In the genomic region with DNA sequence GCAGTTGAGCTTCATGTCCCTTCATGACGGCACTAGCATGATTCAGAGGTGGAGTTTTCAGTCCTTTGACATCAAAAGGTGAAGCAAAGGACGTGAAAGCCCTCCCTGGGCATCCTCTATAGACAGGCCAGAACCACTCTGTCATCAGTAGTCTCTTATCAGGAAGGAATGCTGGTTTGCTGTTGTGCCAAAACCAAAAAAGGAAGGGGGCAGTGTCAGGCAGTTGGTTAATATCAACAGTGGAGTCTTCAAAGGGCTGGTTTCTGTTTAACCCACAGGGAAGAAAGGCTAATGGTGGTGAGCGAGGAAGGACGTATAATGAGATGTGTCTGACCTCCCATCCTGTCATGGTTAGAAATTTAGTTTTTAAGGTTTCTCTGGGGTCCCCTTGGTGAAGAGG, we compare ENCODE assay signal across 15 cellular contexts. TPM values are rescaled to one million over a fixed set of nuclear protein-coding genes. Genes with fewer than 3 reads are reported as not detected.
A peak's percentile ranks its signal among the peaks of the same experiment; 100 is the strongest.
DNase-seq lines count a peak whose midpoint lies in the region; ATAC-seq and TF ChIP-seq lines count a peak whose summit lies in the region.
"Had no signal": no experiment of that assay in that cellular context is flagged by ENCODE, and none has a peak within 500 bp of the region (broad histone marks: within the 10 kb centered on the region; RNA-seq: fewer than 3 reads in every experiment).

No MANE protein-coding gene starts in this region.

- ATAC-seq in left cardiac atrium = peak; percentile 79 to 87
- no peak for ATAC-seq in HG03439 (IDR thresholded peaks at IDR 0.05; ENCODE audit: unreplicated experiment)
- no peak for ATAC-seq in GM21526 (IDR thresholded peaks at IDR 0.05; ENCODE audit: low FRiP score, unreplicated experiment)
- ATAC-seq: activated T-cell treated with anti-CD3 and anti-CD28 coated beads, Interleukin-2, amount 50 U/mL, for 72 hours had no signal

- CTCF ChIA-PET in AG04450 (lab: Charles Lee) = interaction anchor here (0.8 kb wide), 1 partner anchor 23 kb away, joined by 3 read pairs; no protein-coding TSS in a partner anchor

- no peak overlapping the region for H3K4me3 ChIP-seq in AG04450 (ENCODE audit: low read depth, low read length)
- H3K4me3 ChIP-seq: BLaER1 had no signal

- intact Hi-C loops in left cardiac atrium (cut with DNase I) = no loop called here

- TF ChIP-seq CTCF in AG04450 (IDR thresholded peaks at IDR 0.05; ENCODE audit: low read depth, low read length) = no peak

- DNase-seq in AG04450 (ENCODE audit: low read depth, low spot score) = peak; percentile 1
- DNase-seq in HK-2 (ENCODE audit: unreplicated experiment) = peak; percentile 10
- DNase-seq in RPMI7951 (ENCODE audit: low read depth) = peak; percentile 34
- DNase-seq in left cardiac atrium = no peak
- DNase-seq in NCI-H510A (lab: John Stamatoyannopoulos, UW) = no peak
- no peak for DNase-seq in T1000 (lab: John Stamatoyannopoulos, UW)
- DNase-seq: activated CD4-positive, CD25-positive, alpha-beta regulatory T cell treated with anti-CD3 and anti-CD28 coated beads, Interleukin-2, amount 50 U/mL, for 72 hours; activated T-cell treated with anti-CD3 and anti-CD28 coated beads, Interleukin-2, amount 50 U/mL, for 72 hours; NCI-H1048; NCI-H510A treated with DMSO at 0.1 percent for 48 hours had no signal

- H3K27me3 ChIP-seq in AG04450 (ENCODE audit: control insufficient read depth, insufficient read depth, low read length) = no peaks in the 10 kb centered on the region
- H3K27me3 ChIP-seq: BLaER1 had no signal

- H3K27ac ChIP-seq in AG04450 (ENCODE audit: low read depth, low read length) = no peak overlapping the region
- H3K27ac ChIP-seq: BLaER1 had no signal

- POLR2A ChIA-PET in AG04450 (lab: Yijun Ruan, JAX) = no interaction called here

- H3K9me3 ChIP-seq in AG04450 (ENCODE audit: control insufficient read depth, insufficient read depth, low read length) = no peaks in the 10 kb centered on the region

RNA-seq across cellular contexts. Expression of a gene that starts 23.5 kb away (rescaled TPM):
- not detected in 2 replicates for polyA plus RNA-seq in AG04450 (2011; rRNA removed)
- not detected in 2 replicates for polyA minus RNA-seq in AG04450 (2011; rRNA and poly(A)+ RNA removed)
- not detected in 2 replicates for total RNA-seq in RPMI7951 (2014; rRNA removed; shearing (Covaris generic))
- total RNA-seq in left cardiac atrium = not detected
- total RNA-seq: endothelial cell of umbilical vein, G401 had no signal
- polyA plus RNA-seq: endothelial cell of umbilical vein had no signal

Comparison
In these comparisons a context has a peak if more than half of its experiments do, and no peak if none do; other contexts are left out.
1. DNase-seq: peak in AG04450 (single experiment), HK-2 (single experiment) and RPMI7951 (single experiment); none in left cardiac atrium (single experiment), NCI-H510A (single experiment) and T1000 (single experiment).
2. ATAC-seq: peak in left cardiac atrium (2 of 2); none in HG03439 (single experiment) and GM21526 (single experiment).